Comparison of ENCODE assay signal across 1 cellular context in genomic region chr7:129611246-129612111, GRCh38.
TF ChIP-seq lines count a peak whose summit lies in the region.

Gene NRF1, plus strand, starts transcription at chr7:129611720. Its CDS starts 45,632 bp downstream, at chr7:129657352.

TF ChIP-seq in GM12878, 131 proteins besides CTCF, POLR2A, EP300 and RAD21 (continued from another document and continues in another):
- TF ChIP-seq, protein P1, sequence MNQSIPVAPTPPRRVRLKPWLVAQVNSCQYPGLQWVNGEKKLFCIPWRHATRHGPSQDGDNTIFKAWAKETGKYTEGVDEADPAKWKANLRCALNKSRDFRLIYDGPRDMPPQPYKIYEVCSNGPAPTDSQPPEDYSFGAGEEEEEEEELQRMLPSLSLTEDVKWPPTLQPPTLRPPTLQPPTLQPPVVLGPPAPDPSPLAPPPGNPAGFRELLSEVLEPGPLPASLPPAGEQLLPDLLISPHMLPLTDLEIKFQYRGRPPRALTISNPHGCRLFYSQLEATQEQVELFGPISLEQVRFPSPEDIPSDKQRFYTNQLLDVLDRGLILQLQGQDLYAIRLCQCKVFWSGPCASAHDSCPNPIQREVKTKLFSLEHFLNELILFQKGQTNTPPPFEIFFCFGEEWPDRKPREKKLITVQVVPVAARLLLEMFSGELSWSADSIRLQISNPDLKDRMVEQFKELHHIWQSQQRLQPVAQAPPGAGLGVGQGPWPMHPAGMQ (IDR thresholded peaks at IDR 0.05; ENCODE audit: borderline replicate concordance), result no peak
- TF ChIP-seq MYC (IDR thresholded peaks at IDR 0.05; ENCODE audit: insufficient read depth, insufficient read length, insufficient replicate concordance, low read length, severe bottlenecking) (peak; percentile 71), CBFB (IDR thresholded peaks at IDR 0.05; ENCODE audit: low read depth) (no peak), ESRRA (IDR thresholded peaks at IDR 0.05; ENCODE audit: low read length) (no peak), NFXL1 (IDR thresholded peaks at IDR 0.05; ENCODE audit: borderline replicate concordance) (no peak), FOXK2 (IDR thresholded peaks at IDR 0.05) (no peak), KDM1A (IDR thresholded peaks at IDR 0.05; ENCODE audit: borderline replicate concordance) (no peak), PAX5 (IDR thresholded peaks at IDR 0.05; ENCODE audit: borderline replicate concordance, low read depth, low read length) (no peak), ZBED1 (IDR thresholded peaks at IDR 0.05; ENCODE audit: borderline replicate concordance) (no peak; the same call in 1 of the 2 replicates), SPI1 (IDR thresholded peaks at IDR 0.05; ENCODE audit: borderline replicate concordance, insufficient read depth, low read depth, low read length) (no peak), TCF3 (IDR thresholded peaks at IDR 0.05; ENCODE audit: borderline replicate concordance, insufficient read depth, low read depth, low read length) (peak; percentile 63; the same call in 1 of the 2 replicates), BCLAF1 (IDR thresholded peaks at IDR 0.05) (no peak), SMARCA5 (IDR thresholded peaks at IDR 0.05) (peak; percentile 99), SUPT20H (IDR thresholded peaks at IDR 0.05; ENCODE audit: borderline replicate concordance, control insufficient read depth, low read depth, low read length) (no peak), EZH2 (IDR thresholded peaks at IDR 0.05; ENCODE audit: borderline replicate concordance, control insufficient read depth, low read depth, low read length) (no peak), ZNF207 (IDR thresholded peaks at IDR 0.05; ENCODE audit: borderline replicate concordance) (peak; percentile 94; the same call in 1 of the 2 replicates), HDGF (IDR thresholded peaks at IDR 0.05) (no peak), RFX5 (IDR thresholded peaks at IDR 0.05; ENCODE audit: low read depth, low read length) (no peak), RELB (IDR thresholded peaks at IDR 0.05; ENCODE audit: low read depth) (peak; percentile 56; the same call in 1 of the 2 replicates), BACH1 (IDR thresholded peaks at IDR 0.05; ENCODE audit: borderline replicate concordance) (peak; percentile 92), CREM (IDR thresholded peaks at IDR 0.05; ENCODE audit: low read depth) (peak; percentile 21; the same call in 1 of the 2 replicates), BRCA1 (IDR thresholded peaks at IDR 0.05; ENCODE audit: low read depth, low read length) (no peak), ZNF217 (IDR thresholded peaks at IDR 0.05) (no peak), ATF7 (IDR thresholded peaks at IDR 0.05; ENCODE audit: low read depth) (no peak), CBX5 (IDR thresholded peaks at IDR 0.05; ENCODE audit: low read depth) (peak; percentile 74; the same call in 1 of the 2 replicates), HDAC2 (IDR thresholded peaks at IDR 0.05) (no peak), MTA2 (IDR thresholded peaks at IDR 0.05; ENCODE audit: low read depth) (no peak), HDAC6 (IDR thresholded peaks at IDR 0.05; ENCODE audit: unreplicated experiment) (no peak), YY1 (IDR thresholded peaks at IDR 0.05; ENCODE audit: low read depth, low read length) (peak; percentile 99), NR2C2 (IDR thresholded peaks at IDR 0.05; ENCODE audit: borderline replicate concordance, control insufficient read depth, insufficient read length, low read depth) (no peak), STAT1 (conservative IDR thresholded peaks at IDR 0.05) (peak; percentile 96), CHD2 (IDR thresholded peaks at IDR 0.05; ENCODE audit: borderline replicate concordance, low read depth, low read length) (peak; percentile 89), CREB1 (IDR thresholded peaks at IDR 0.05; ENCODE audit: low read depth) (peak; percentile 76; the same call in 1 of the 2 replicates), MYB (IDR thresholded peaks at IDR 0.05; ENCODE audit: borderline replicate concordance, low read depth, low read length) (no peak), ZBTB40 (IDR thresholded peaks at IDR 0.05; ENCODE audit: borderline replicate concordance) (no peak), NRF1 (conservative IDR thresholded peaks at IDR 0.05; ENCODE audit: low read depth, low read length) (peak; percentile 85), ETV6 (conservative IDR thresholded peaks at IDR 0.05 in 1 of 2, IDR thresholded peaks at IDR 0.05 in 1 of 2; ENCODE audit: borderline replicate concordance in 1 of 2, low read depth in 1 of 2) (no peak), GATAD2B (conservative IDR thresholded peaks at IDR 0.05; ENCODE audit: low read depth) (peak; percentile 85), TARDBP (IDR thresholded peaks at IDR 0.05; ENCODE audit: borderline replicate concordance) (no peak), RAD51 (IDR thresholded peaks at IDR 0.05) (no peak), PAX8 (IDR thresholded peaks at IDR 0.05) (no peak)
- TF ChIP-seq, protein P2, sequence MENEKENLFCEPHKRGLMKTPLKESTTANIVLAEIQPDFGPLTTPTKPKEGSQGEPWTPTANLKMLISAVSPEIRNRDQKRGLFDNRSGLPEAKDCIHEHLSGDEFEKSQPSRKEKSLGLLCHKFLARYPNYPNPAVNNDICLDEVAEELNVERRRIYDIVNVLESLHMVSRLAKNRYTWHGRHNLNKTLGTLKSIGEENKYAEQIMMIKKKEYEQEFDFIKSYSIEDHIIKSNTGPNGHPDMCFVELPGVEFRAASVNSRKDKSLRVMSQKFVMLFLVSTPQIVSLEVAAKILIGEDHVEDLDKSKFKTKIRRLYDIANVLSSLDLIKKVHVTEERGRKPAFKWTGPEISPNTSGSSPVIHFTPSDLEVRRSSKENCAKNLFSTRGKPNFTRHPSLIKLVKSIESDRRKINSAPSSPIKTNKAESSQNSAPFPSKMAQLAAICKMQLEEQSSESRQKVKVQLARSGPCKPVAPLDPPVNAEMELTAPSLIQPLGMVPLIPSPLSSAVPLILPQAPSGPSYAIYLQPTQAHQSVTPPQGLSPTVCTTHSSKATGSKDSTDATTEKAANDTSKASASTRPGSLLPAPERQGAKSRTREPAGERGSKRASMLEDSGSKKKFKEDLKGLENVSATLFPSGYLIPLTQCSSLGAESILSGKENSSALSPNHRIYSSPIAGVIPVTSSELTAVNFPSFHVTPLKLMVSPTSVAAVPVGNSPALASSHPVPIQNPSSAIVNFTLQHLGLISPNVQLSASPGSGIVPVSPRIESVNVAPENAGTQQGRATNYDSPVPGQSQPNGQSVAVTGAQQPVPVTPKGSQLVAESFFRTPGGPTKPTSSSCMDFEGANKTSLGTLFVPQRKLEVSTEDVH (IDR thresholded peaks at IDR 0.05; ENCODE audit: low read depth, partially characterized antibody), result no peak
- TF ChIP-seq, protein P3, sequence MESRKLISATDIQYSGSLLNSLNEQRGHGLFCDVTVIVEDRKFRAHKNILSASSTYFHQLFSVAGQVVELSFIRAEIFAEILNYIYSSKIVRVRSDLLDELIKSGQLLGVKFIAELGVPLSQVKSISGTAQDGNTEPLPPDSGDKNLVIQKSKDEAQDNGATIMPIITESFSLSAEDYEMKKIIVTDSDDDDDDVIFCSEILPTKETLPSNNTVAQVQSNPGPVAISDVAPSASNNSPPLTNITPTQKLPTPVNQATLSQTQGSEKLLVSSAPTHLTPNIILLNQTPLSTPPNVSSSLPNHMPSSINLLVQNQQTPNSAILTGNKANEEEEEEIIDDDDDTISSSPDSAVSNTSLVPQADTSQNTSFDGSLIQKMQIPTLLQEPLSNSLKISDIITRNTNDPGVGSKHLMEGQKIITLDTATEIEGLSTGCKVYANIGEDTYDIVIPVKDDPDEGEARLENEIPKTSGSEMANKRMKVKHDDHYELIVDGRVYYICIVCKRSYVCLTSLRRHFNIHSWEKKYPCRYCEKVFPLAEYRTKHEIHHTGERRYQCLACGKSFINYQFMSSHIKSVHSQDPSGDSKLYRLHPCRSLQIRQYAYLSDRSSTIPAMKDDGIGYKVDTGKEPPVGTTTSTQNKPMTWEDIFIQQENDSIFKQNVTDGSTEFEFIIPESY (IDR thresholded peaks at IDR 0.05), result no peak
- TF ChIP-seq, protein P4, sequence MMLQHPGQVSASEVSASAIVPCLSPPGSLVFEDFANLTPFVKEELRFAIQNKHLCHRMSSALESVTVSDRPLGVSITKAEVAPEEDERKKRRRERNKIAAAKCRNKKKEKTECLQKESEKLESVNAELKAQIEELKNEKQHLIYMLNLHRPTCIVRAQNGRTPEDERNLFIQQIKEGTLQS (IDR thresholded peaks at IDR 0.05; ENCODE audit: borderline replicate concordance, extremely low read depth, low read depth, low read length), result no peak
- TF ChIP-seq, protein P5, sequence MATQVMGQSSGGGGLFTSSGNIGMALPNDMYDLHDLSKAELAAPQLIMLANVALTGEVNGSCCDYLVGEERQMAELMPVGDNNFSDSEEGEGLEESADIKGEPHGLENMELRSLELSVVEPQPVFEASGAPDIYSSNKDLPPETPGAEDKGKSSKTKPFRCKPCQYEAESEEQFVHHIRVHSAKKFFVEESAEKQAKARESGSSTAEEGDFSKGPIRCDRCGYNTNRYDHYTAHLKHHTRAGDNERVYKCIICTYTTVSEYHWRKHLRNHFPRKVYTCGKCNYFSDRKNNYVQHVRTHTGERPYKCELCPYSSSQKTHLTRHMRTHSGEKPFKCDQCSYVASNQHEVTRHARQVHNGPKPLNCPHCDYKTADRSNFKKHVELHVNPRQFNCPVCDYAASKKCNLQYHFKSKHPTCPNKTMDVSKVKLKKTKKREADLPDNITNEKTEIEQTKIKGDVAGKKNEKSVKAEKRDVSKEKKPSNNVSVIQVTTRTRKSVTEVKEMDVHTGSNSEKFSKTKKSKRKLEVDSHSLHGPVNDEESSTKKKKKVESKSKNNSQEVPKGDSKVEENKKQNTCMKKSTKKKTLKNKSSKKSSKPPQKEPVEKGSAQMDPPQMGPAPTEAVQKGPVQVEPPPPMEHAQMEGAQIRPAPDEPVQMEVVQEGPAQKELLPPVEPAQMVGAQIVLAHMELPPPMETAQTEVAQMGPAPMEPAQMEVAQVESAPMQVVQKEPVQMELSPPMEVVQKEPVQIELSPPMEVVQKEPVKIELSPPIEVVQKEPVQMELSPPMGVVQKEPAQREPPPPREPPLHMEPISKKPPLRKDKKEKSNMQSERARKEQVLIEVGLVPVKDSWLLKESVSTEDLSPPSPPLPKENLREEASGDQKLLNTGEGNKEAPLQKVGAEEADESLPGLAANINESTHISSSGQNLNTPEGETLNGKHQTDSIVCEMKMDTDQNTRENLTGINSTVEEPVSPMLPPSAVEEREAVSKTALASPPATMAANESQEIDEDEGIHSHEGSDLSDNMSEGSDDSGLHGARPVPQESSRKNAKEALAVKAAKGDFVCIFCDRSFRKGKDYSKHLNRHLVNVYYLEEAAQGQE (IDR thresholded peaks at IDR 0.05; ENCODE audit: low read depth, low read length), result 0 out of 2 replicates have a peak, but pooled peaks have one; percentile 31
